In genomic region chr12:15829949-15830348, GRCh38 we compare ENCODE assay signal across 19 cellular contexts. TPM values are rescaled to one million over a fixed set of nuclear protein-coding genes. Genes with fewer than 3 reads are reported as not detected.
DNase-seq lines count a peak whose midpoint lies in the region; ATAC-seq and TF ChIP-seq lines count a peak whose summit lies in the region.
"Had no signal": no experiment of that assay in that cellular context is flagged by ENCODE, and none has a peak within 500 bp of the region (broad histone marks: within the 10 kb centered on the region; RNA-seq: fewer than 3 reads in every experiment).

No MANE protein-coding gene starts in this region.

- H3K4me2 ChIP-seq in mammary epithelial cell (ENCODE audit: insufficient read depth, low read depth, low read length) (peak overlapping the region; percentile 62), hepatocyte (no peak overlapping the region)

- H3K9me3 Mint-ChIP-seq in activated CD8-positive, alpha-beta memory T cell treated with anti-CD3 and anti-CD28 coated beads, Interleukin-2, amount 10 ng/mL, durations not matched to agents 7 days and 5 days (ENCODE audit: low read depth) = no peaks in the 10 kb centered on the region
- H3K9me3 Mint-ChIP-seq: naive thymus-derived CD4-positive, alpha-beta T cell had no signal

- in situ Hi-C loops in mammary epithelial cell (cut with MboI; ENCODE audit: low sequenced_read_pairs in 2 of 2) = no loop called here

- H3K4me1 ChIP-seq in right cardiac atrium (ENCODE audit: control insufficient read depth, insufficient read depth, low read length) = no peaks in the 10 kb centered on the region
- peaks cover 20% of the 10 kb centered on the region for H3K4me1 ChIP-seq in mammary epithelial cell (ENCODE audit: insufficient read depth, low read length)
- H3K4me1 ChIP-seq in hepatocyte (ENCODE audit: insufficient read depth) = no peaks in the 10 kb centered on the region
- H3K4me1 ChIP-seq: colonic mucosa, sigmoid colon had no signal

- peak overlapping the region; percentile 29 for H3K9ac ChIP-seq in mammary epithelial cell (ENCODE audit: insufficient read depth, low read length)

- dilution Hi-C loops in mammary epithelial cell (cut with HindIII; ENCODE audit: low sequenced_read_pairs) = no loop called here

- TF ChIP-seq CTCF in mammary epithelial cell (conservative IDR thresholded peaks at IDR 0.05 in 1 of 2, IDR thresholded peaks at IDR 0.05 in 1 of 2; ENCODE audit: extremely low read depth in 1 of 2, insufficient read depth in 1 of 2, low read depth in 1 of 2, low read length in 2 of 2) = no peak
- TF ChIP-seq CTCF in hepatocyte (IDR thresholded peaks at IDR 0.05; ENCODE audit: poor library complexity) = no peak

- H3K4me1 Mint-ChIP-seq in activated CD8-positive, alpha-beta memory T cell treated with anti-CD3 and anti-CD28 coated beads, Interleukin-2, amount 10 ng/mL, durations not matched to agents 7 days and 5 days = no peaks in the 10 kb centered on the region

- H3K27me3 Mint-ChIP-seq in activated CD8-positive, alpha-beta memory T cell treated with anti-CD3 and anti-CD28 coated beads, Interleukin-2, amount 10 ng/mL, durations not matched to agents 7 days and 5 days = peaks cover 15% of the 10 kb centered on the region

- 51% methylated on average over 3 of the region's 3 CpGs for WGBS in right cardiac atrium
- 4% methylated on average over 3 of the region's 3 CpGs for WGBS in mammary epithelial cell (ENCODE audit: low coverage, missing lambda C conversion rate)
- 88% methylated on average over 3 of the region's 3 CpGs for WGBS in hepatocyte (ENCODE audit: low lambda C conversion rate, missing lambda C conversion rate)

- no peaks in the 10 kb centered on the region for H3K79me2 ChIP-seq in mammary epithelial cell (ENCODE audit: insufficient read depth, low read length)
- H3K79me2 ChIP-seq in hepatocyte = no peaks in the 10 kb centered on the region

- no peak overlapping the region for H3K27ac ChIP-seq in right cardiac atrium (ENCODE audit: low read length)
- H3K27ac ChIP-seq in mammary epithelial cell (ENCODE audit: insufficient read depth, low read depth, low read length) = peak overlapping the region; percentile 13
- H3K27ac ChIP-seq in hepatocyte = peak overlapping the region; percentile 60
- H3K27ac ChIP-seq: colonic mucosa, esophagus squamous epithelium, sigmoid colon had no signal

- no peaks in the 10 kb centered on the region for H3K27me3 ChIP-seq in right cardiac atrium (ENCODE audit: control insufficient read depth, insufficient read depth)
- H3K27me3 ChIP-seq in mammary epithelial cell (ENCODE audit: insufficient read depth, low read length) = no peaks in the 10 kb centered on the region
- no peaks in the 10 kb centered on the region for H3K27me3 ChIP-seq in hepatocyte
- H3K27me3 ChIP-seq: colonic mucosa, esophagus squamous epithelium, sigmoid colon had no signal

- no TSS peak for BruUV-seq in mammary epithelial cell (replicated peaks; lab: Mats Ljungman, UMichigan)

- peak overlapping the region; percentile 72 for H2AFZ ChIP-seq in mammary epithelial cell (ENCODE audit: low read depth, low read length)
- H2AFZ ChIP-seq in hepatocyte = no peak overlapping the region

- no peaks in the 10 kb centered on the region for H3K36me3 Mint-ChIP-seq in activated CD8-positive, alpha-beta memory T cell treated with anti-CD3 and anti-CD28 coated beads, Interleukin-2, amount 10 ng/mL, durations not matched to agents 7 days and 5 days
- H3K36me3 Mint-ChIP-seq: naive thymus-derived CD4-positive, alpha-beta T cell had no signal

- CTCF ChIA-PET in mammary epithelial cell (lab: Charles Lee; ENCODE audit: low non-redundant PET) = no interaction called here
- CTCF ChIA-PET in activated CD8-positive, alpha-beta memory T cell treated with anti-CD3 and anti-CD28 coated beads, Interleukin-2, amount 10 ng/mL, durations not matched to agents 7 days and 5 days (lab: Charles Lee) = no interaction called here

- ATAC-seq in Right ventricle myocardium superior (ENCODE audit: poor library complexity) = peak; percentile 34
- ATAC-seq in right cardiac atrium = no peak
- no peak for ATAC-seq in activated CD8-positive, alpha-beta memory T cell treated with anti-CD3 and anti-CD28 coated beads, Interleukin-2, amount 10 ng/mL, durations not matched to agents 7 days and 5 days
- no peak for ATAC-seq in HG02870 (IDR thresholded peaks at IDR 0.05; ENCODE audit: unreplicated experiment)
- ATAC-seq: activated CD8-positive, alpha-beta T cell treated with anti-CD3 and anti-CD28 coated beads, Interleukin-2, amount 10 ng/mL, durations not matched to agents 7 days and 5 days; naive thymus-derived CD4-positive, alpha-beta T cell had no signal

- intact Hi-C loops in Right ventricle myocardium superior (cut with DNase I) (loop anchor here (5.0 kb wide), 1 partner anchor 33 kb away; no protein-coding TSS in a partner anchor), right cardiac atrium (cut with DNase I) (no loop called here), mammary epithelial cell (cut with micrococcal nuclease) (loop anchor here (5.0 kb wide), 1 partner anchor 43 kb away; the partner anchor contains the start of gene EPS8)

- H4K20me1 ChIP-seq in mammary epithelial cell (ENCODE audit: insufficient read depth, low read length) = no peaks in the 10 kb centered on the region
- no peaks in the 10 kb centered on the region for H4K20me1 ChIP-seq in hepatocyte (ENCODE audit: insufficient read depth, poor library complexity, severe bottlenecking)

- H3K9me2 ChIP-seq in hepatocyte (replicated peaks; ENCODE audit: insufficient read depth) = no peaks in the 10 kb centered on the region

- H3K9me3 ChIP-seq in right cardiac atrium (ENCODE audit: control insufficient read depth, low read length) = no peaks in the 10 kb centered on the region
- H3K9me3 ChIP-seq in mammary epithelial cell (replicated peaks; ENCODE audit: insufficient read depth, low read length) = no peaks in the 10 kb centered on the region
- no peaks in the 10 kb centered on the region for H3K9me3 ChIP-seq in hepatocyte (ENCODE audit: low read depth)
- H3K9me3 ChIP-seq: colonic mucosa, esophagus squamous epithelium, sigmoid colon had no signal

- H3K36me3 ChIP-seq in mammary epithelial cell (ENCODE audit: insufficient read depth, low read length) (no peaks in the 10 kb centered on the region), hepatocyte (replicated peaks; ENCODE audit: insufficient read depth, low read depth) (no peaks in the 10 kb centered on the region)
- H3K36me3 ChIP-seq: colonic mucosa, esophagus squamous epithelium, sigmoid colon had no signal

- no peak overlapping the region for H3K27ac Mint-ChIP-seq in activated CD8-positive, alpha-beta memory T cell treated with anti-CD3 and anti-CD28 coated beads, Interleukin-2, amount 10 ng/mL, durations not matched to agents 7 days and 5 days
- H3K27ac Mint-ChIP-seq: activated CD8-positive, alpha-beta T cell treated with anti-CD3 and anti-CD28 coated beads, Interleukin-2, amount 10 ng/mL, durations not matched to agents 7 days and 5 days; naive thymus-derived CD4-positive, alpha-beta T cell had no signal

- DNase-seq in Right ventricle myocardium superior = no peak
- DNase-seq in right cardiac atrium = no peak
- peak; percentile 17 for DNase-seq in mammary epithelial cell
- DNase-seq in hepatocyte (ENCODE audit: low spot score) = no peak
- no peak for DNase-seq in NCI-H446 treated with DMSO at 0.1 percent for 48 hours (lab: John Stamatoyannopoulos, UW)
- DNase-seq in NAMALWA (ENCODE audit: low spot score) = no peak
- no peak for DNase-seq in activated CD8-positive, alpha-beta memory T cell treated with anti-CD3 and anti-CD28 coated beads, Interleukin-2, amount 10 ng/mL, durations not matched to agents 7 days and 5 days
- DNase-seq: 8988T; activated CD8-positive, alpha-beta T cell treated with anti-CD3 and anti-CD28 coated beads, Interleukin-2, amount 10 ng/mL, durations not matched to agents 7 days and 5 days; activated naive CD4-positive, alpha-beta T cell; colonic mucosa; COR-L47; esophagus squamous epithelium; kidney; naive thymus-derived CD4-positive, alpha-beta T cell; NCI-H1436; NCI-H526 treated with DMSO at 0.1 percent for 48 hours; sigmoid colon had no signal

- no peak overlapping the region for H3K4me3 Mint-ChIP-seq in activated CD8-positive, alpha-beta memory T cell treated with anti-CD3 and anti-CD28 coated beads, Interleukin-2, amount 10 ng/mL, durations not matched to agents 7 days and 5 days
- H3K4me3 Mint-ChIP-seq: activated CD8-positive, alpha-beta T cell treated with anti-CD3 and anti-CD28 coated beads, Interleukin-2, amount 10 ng/mL, durations not matched to agents 7 days and 5 days; naive thymus-derived CD4-positive, alpha-beta T cell had no signal

- H3K4me3 ChIP-seq in right cardiac atrium (ENCODE audit: low read length) = no peak overlapping the region
- H3K4me3 ChIP-seq in mammary epithelial cell (replicated peaks in 1 of 3; ENCODE audit: insufficient read depth in 1 of 3, low read depth in 2 of 3, low read length in 3 of 3) = no peak overlapping the region
- no peak overlapping the region for H3K4me3 ChIP-seq in hepatocyte
- H3K4me3 ChIP-seq: colonic mucosa, esophagus squamous epithelium, sigmoid colon had no signal

RNA-seq across cellular contexts. Expression of gene EPS8, which starts 40.8 kb away (rescaled TPM):
- total RNA-seq in Right ventricle myocardium superior (17.5 TPM), right cardiac atrium (10 to 100 TPM; 27.3 to 39.7 (median 32.8) TPM), mammary epithelial cell (10 to 100 TPM; 28.9 to 51.7 TPM), hepatocyte (71.0 and 83.2 TPM in 2 replicates)
- polyA plus RNA-seq in right cardiac atrium (18.6 TPM), mammary epithelial cell (35.2 TPM), hepatocyte (43.1 and 44.2 TPM in 2 replicates)
- 36.3 TPM for polyA minus RNA-seq in mammary epithelial cell
- total RNA-seq in activated CD8-positive, alpha-beta memory T cell treated with anti-CD3 and anti-CD28 coated beads, Interleukin-2, amount 10 ng/mL, durations not matched to agents 7 days and 5 days = 1 to 10 TPM; 1.4 to 2.1 TPM

RNA-seq across cellular contexts. Expression of gene STRAP, which starts 52.2 kb away (rescaled TPM):
- total RNA-seq in Right ventricle myocardium superior (123 TPM), right cardiac atrium (100 to 1,000 TPM; 102 to 127 (median 106) TPM), mammary epithelial cell (100 to 1,000 TPM in 1 of 2 donors, 10 to 100 TPM in 1; 83.2 to 163 TPM), hepatocyte (133 and 154 TPM in 2 replicates)
- polyA plus RNA-seq in right cardiac atrium (121 TPM), mammary epithelial cell (133 TPM), hepatocyte (198 and 202 TPM in 2 replicates)
- polyA minus RNA-seq in mammary epithelial cell = 84.0 TPM
- total RNA-seq in activated CD8-positive, alpha-beta memory T cell treated with anti-CD3 and anti-CD28 coated beads, Interleukin-2, amount 10 ng/mL, durations not matched to agents 7 days and 5 days = 10 to 100 TPM; 70.2 to 96.3 TPM

Comparison
In these comparisons a context has a peak if more than half of its experiments do, and no peak if none do; other contexts are left out.
1. intact Hi-C loops: an anchor here in Right ventricle myocardium superior (5.0 kb wide) and mammary epithelial cell (5.0 kb wide); none called in right cardiac atrium.